ENCODE assay signal across 14 cellular contexts in genomic region chr11:65660038-65660437, GRCh38. TPM values are rescaled to one million over a fixed set of nuclear protein-coding genes. Genes with fewer than 3 reads are reported as not detected.
DNase-seq lines count a peak whose midpoint lies in the region; ATAC-seq lines count a peak whose summit lies in the region.
"Had no signal": no experiment of that assay in that cellular context is flagged by ENCODE, and none has a peak within 500 bp of the region (broad histone marks: within the 10 kb centered on the region; RNA-seq: fewer than 3 reads in every experiment).

No MANE protein-coding gene starts in this region.

- no peaks in the 10 kb centered on the region for H3K27me3 Mint-ChIP-seq in activated CD8-positive, alpha-beta T cell treated with anti-CD3 and anti-CD28 coated beads, Interleukin-2, amount 10 ng/mL, durations not matched to agents 7 days and 5 days (ENCODE audit: low read depth)
- no peaks in the 10 kb centered on the region for H3K27me3 Mint-ChIP-seq in naive thymus-derived CD8-positive, alpha-beta T cell

- H3K9me3 Mint-ChIP-seq in activated CD8-positive, alpha-beta T cell treated with anti-CD3 and anti-CD28 coated beads, Interleukin-2, amount 10 ng/mL, durations not matched to agents 7 days and 5 days (ENCODE audit: insufficient read depth) = no peaks in the 10 kb centered on the region
- no peaks in the 10 kb centered on the region for H3K9me3 Mint-ChIP-seq in naive thymus-derived CD8-positive, alpha-beta T cell
- H3K9me3 Mint-ChIP-seq: HFFc6 had no signal

- H3K4me3 ChIP-seq in GM23248 = no peak overlapping the region
- H3K4me3 ChIP-seq: upper lobe of left lung had no signal

- peaks cover 44% of the 10 kb centered on the region for H3F3A ChIP-seq in GM23248 (ENCODE audit: insufficient read depth)

- DNase-seq in GM23248 (no peak), dermis blood vessel endothelial cell (no peak), NCI-H2029 (lab: John Stamatoyannopoulos, UW) (no peak)
- DNase-seq in activated CD8-positive, alpha-beta T cell treated with anti-CD3 and anti-CD28 coated beads, Interleukin-2, amount 10 ng/mL, durations not matched to agents 7 days and 5 days = no peak
- DNase-seq in naive thymus-derived CD8-positive, alpha-beta T cell = no peak
- DNase-seq: glutamatergic neuron, HFFc6, IMR-90, left colon, NCI-H1105 treated with DMSO at 0.1 percent for 48 hours, NCI-H524, T1000 had no signal

- H3K36me3 ChIP-seq in GM23248 (ENCODE audit: low read depth) = peaks cover 44% of the 10 kb centered on the region; the same call in 1 of the 2 replicates

- WGBS in GM23248 (ENCODE audit: low coverage in 1 of 2, low lambda C conversion rate in 2 of 2, missing lambda C conversion rate in 2 of 2), 2 experiments = 89 to 92% methylated on average over 9 of the region's 9 CpGs

- POLR2A ChIA-PET in activated CD8-positive, alpha-beta T cell treated with anti-CD3 and anti-CD28 coated beads, Interleukin-2, amount 10 ng/mL, durations not matched to agents 7 days and 5 days (lab: Charles Lee) = interaction anchor here (1.8 kb wide), 1 partner anchor 22 kb away, joined by 5 read pairs; the partner anchor contains the start of gene SIPA1
- POLR2A ChIA-PET in naive thymus-derived CD8-positive, alpha-beta T cell (lab: Charles Lee) = interaction anchor here (0.7 to 34.7 kb wide), 3 partner anchors 9 to 1857 kb away, joined by 3 to 1068 read pairs (median 130); partner anchors contain the start of genes MAP3K11, PCNX3 and SIPA1

- H3K4me1 Mint-ChIP-seq in activated CD8-positive, alpha-beta T cell treated with anti-CD3 and anti-CD28 coated beads, Interleukin-2, amount 10 ng/mL, durations not matched to agents 7 days and 5 days (ENCODE audit: low read depth) = peaks cover 35% of the 10 kb centered on the region
- peaks cover 25 to 60% (median 51%) of the 10 kb centered on the region in 4 donors for H3K4me1 Mint-ChIP-seq in naive thymus-derived CD8-positive, alpha-beta T cell

- CTCF ChIA-PET in activated CD8-positive, alpha-beta T cell treated with anti-CD3 and anti-CD28 coated beads, Interleukin-2, amount 10 ng/mL, durations not matched to agents 7 days and 5 days (lab: Charles Lee) = interaction anchor here (1.3 kb wide), 1 partner anchor 34 kb away, joined by 4 read pairs; no protein-coding TSS in a partner anchor

- no peaks in the 10 kb centered on the region for H3K27me3 ChIP-seq in GM23248 (replicated peaks; ENCODE audit: insufficient read depth)
- H3K27me3 ChIP-seq: upper lobe of left lung had no signal

- H3K9me3 ChIP-seq in GM23248 (ENCODE audit: low read depth) = no peaks in the 10 kb centered on the region
- H3K9me3 ChIP-seq: upper lobe of left lung had no signal

- in situ Hi-C loops in GM23248 (cut with MboI) = no loop called here

- H3K27ac ChIP-seq in GM23248 = no peak overlapping the region

- no peaks in the 10 kb centered on the region for H3K9me2 ChIP-seq in GM23248 (ENCODE audit: insufficient read depth)

- H3K36me3 Mint-ChIP-seq in activated CD8-positive, alpha-beta T cell treated with anti-CD3 and anti-CD28 coated beads, Interleukin-2, amount 10 ng/mL, durations not matched to agents 7 days and 5 days (ENCODE audit: low read depth) = peaks cover 59% of the 10 kb centered on the region
- peaks cover 0 to 59% (median 23%) of the 10 kb centered on the region in 3 donors for H3K36me3 Mint-ChIP-seq in naive thymus-derived CD8-positive, alpha-beta T cell

- H3K9ac ChIP-seq in GM23248 = 0 out of 2 replicates have a peak overlapping the region, but pooled peaks have one; percentile 16

- H3K79me2 ChIP-seq in GM23248 (ENCODE audit: insufficient read depth) = peaks cover 67% of the 10 kb centered on the region

- peak overlapping the region; percentile 13 for H3K27ac Mint-ChIP-seq in activated CD8-positive, alpha-beta T cell treated with anti-CD3 and anti-CD28 coated beads, Interleukin-2, amount 10 ng/mL, durations not matched to agents 7 days and 5 days
- H3K27ac Mint-ChIP-seq in naive thymus-derived CD8-positive, alpha-beta T cell = peak overlapping the region; percentile 51 to 93 (median 78)
- H3K27ac Mint-ChIP-seq: HFFc6 had no signal

- H3K4me2 ChIP-seq in GM23248 (ENCODE audit: unreplicated experiment) = no peak overlapping the region

- H3K4me1 ChIP-seq in GM23248 (ENCODE audit: insufficient read depth) = peaks cover 10% of the 10 kb centered on the region

- no peak overlapping the region for H3K4me3 Mint-ChIP-seq in activated CD8-positive, alpha-beta T cell treated with anti-CD3 and anti-CD28 coated beads, Interleukin-2, amount 10 ng/mL, durations not matched to agents 7 days and 5 days
- peak overlapping the region in 8 of 10 donors; percentile 13 to 79 (median 51) for H3K4me3 Mint-ChIP-seq in naive thymus-derived CD8-positive, alpha-beta T cell
- H3K4me3 Mint-ChIP-seq: HFFc6 had no signal

- no peak overlapping the region for H2AFZ ChIP-seq in GM23248

- no peak for ATAC-seq in activated CD8-positive, alpha-beta T cell treated with anti-CD3 and anti-CD28 coated beads, Interleukin-2, amount 10 ng/mL, durations not matched to agents 7 days and 5 days
- ATAC-seq in naive thymus-derived CD8-positive, alpha-beta T cell = no peak
- no peak for ATAC-seq in HG02970 (IDR thresholded peaks at IDR 0.05; ENCODE audit: low FRiP score, unreplicated experiment)
- ATAC-seq: left colon had no signal

- no peaks in the 10 kb centered on the region for H4K20me1 ChIP-seq in GM23248 (ENCODE audit: insufficient read depth)

RNA-seq across cellular contexts. Expression of gene RELA, which starts 2.7 kb away (rescaled TPM):
- 38.4 and 45.1 TPM in 2 replicates for total RNA-seq in GM23248 (2014; rRNA removed; shearing (Covaris generic))
- 67.8 and 74.3 TPM in 2 replicates for polyA plus RNA-seq in GM23248 (2016; fragmentation: Nextera tagmentation; extraction: Ambion mirVana)
- total RNA-seq in activated CD8-positive, alpha-beta T cell treated with anti-CD3 and anti-CD28 coated beads, Interleukin-2, amount 10 ng/mL, durations not matched to agents 7 days and 5 days = 10 to 100 TPM; 72.5 to 82.4 TPM
- 100 to 1,000 TPM; 175 to 184 TPM for total RNA-seq in naive thymus-derived CD8-positive, alpha-beta T cell
- 10 to 100 TPM; 38.4 to 69.8 (median 56.6) TPM for polyA plus RNA-seq in naive thymus-derived CD8-positive, alpha-beta T cell
- 17.3 and 17.7 TPM in 2 replicates for total RNA-seq in dermis blood vessel endothelial cell

RNA-seq across cellular contexts. Expression of gene SIPA1, which starts 22.1 kb away (rescaled TPM):
- 15.9 and 16.6 TPM in 2 replicates for total RNA-seq in GM23248 (2014; rRNA removed; shearing (Covaris generic))
- 10.8 and 13.0 TPM in 2 replicates for polyA plus RNA-seq in GM23248 (2016; fragmentation: Nextera tagmentation; extraction: Ambion mirVana)
- 100 to 1,000 TPM; 245 to 274 TPM for total RNA-seq in activated CD8-positive, alpha-beta T cell treated with anti-CD3 and anti-CD28 coated beads, Interleukin-2, amount 10 ng/mL, durations not matched to agents 7 days and 5 days
- 100 to 1,000 TPM; 155 to 157 TPM for total RNA-seq in naive thymus-derived CD8-positive, alpha-beta T cell
- 100 to 1,000 TPM; 118 to 238 (median 140) TPM for polyA plus RNA-seq in naive thymus-derived CD8-positive, alpha-beta T cell
- 72.2 and 102 TPM in 2 replicates for total RNA-seq in dermis blood vessel endothelial cell

RNA-seq across cellular contexts. Expression of gene PCNX3, which starts 44.5 kb away (rescaled TPM):
- 23.5 and 30.2 TPM in 2 replicates for total RNA-seq in GM23248 (2014; rRNA removed; shearing (Covaris generic))
- polyA plus RNA-seq in GM23248 (2016; fragmentation: Nextera tagmentation; extraction: Ambion mirVana) = 8.1 and 8.6 TPM in 2 replicates
- total RNA-seq in activated CD8-positive, alpha-beta T cell treated with anti-CD3 and anti-CD28 coated beads, Interleukin-2, amount 10 ng/mL, durations not matched to agents 7 days and 5 days = 10 to 100 TPM; 50.1 to 54.8 TPM
- total RNA-seq in naive thymus-derived CD8-positive, alpha-beta T cell = 10 to 100 TPM; 57.4 to 64.2 TPM
- polyA plus RNA-seq in naive thymus-derived CD8-positive, alpha-beta T cell = 1 to 10 TPM in 2 of 3 donors, under 1 TPM in 1; 0.96 to 6.5 (median 2.2) TPM
- total RNA-seq in dermis blood vessel endothelial cell = 18.0 and 34.8 TPM in 2 replicates

RNA-seq across cellular contexts. Expression of gene MAP3K11, which starts 46.0 kb away (rescaled TPM):
- 17.6 and 24.7 TPM in 2 replicates for total RNA-seq in GM23248 (2014; rRNA removed; shearing (Covaris generic))
- 9.5 and 10.6 TPM in 2 replicates for polyA plus RNA-seq in GM23248 (2016; fragmentation: Nextera tagmentation; extraction: Ambion mirVana)
- 10 to 100 TPM; 56.7 to 66.5 TPM for total RNA-seq in activated CD8-positive, alpha-beta T cell treated with anti-CD3 and anti-CD28 coated beads, Interleukin-2, amount 10 ng/mL, durations not matched to agents 7 days and 5 days
- 10 to 100 TPM; 61.6 to 66.3 TPM for total RNA-seq in naive thymus-derived CD8-positive, alpha-beta T cell
- 10 to 100 TPM in 2 of 3 donors, 1 to 10 TPM in 1; 8.7 to 20.5 (median 12.7) TPM for polyA plus RNA-seq in naive thymus-derived CD8-positive, alpha-beta T cell
- 118 and 171 TPM in 2 replicates for total RNA-seq in dermis blood vessel endothelial cell

RNA-seq across cellular contexts. Expression of gene KAT5, which starts 52.0 kb away (rescaled TPM):
- total RNA-seq in GM23248 (2014; rRNA removed; shearing (Covaris generic)) = 36.6 and 47.4 TPM in 2 replicates
- polyA plus RNA-seq in GM23248 (2016; fragmentation: Nextera tagmentation; extraction: Ambion mirVana) = 28.8 and 29.5 TPM in 2 replicates
- 10 to 100 TPM; 63.2 to 68.7 TPM for total RNA-seq in activated CD8-positive, alpha-beta T cell treated with anti-CD3 and anti-CD28 coated beads, Interleukin-2, amount 10 ng/mL, durations not matched to agents 7 days and 5 days
- 100 to 1,000 TPM; 105 to 125 TPM for total RNA-seq in naive thymus-derived CD8-positive, alpha-beta T cell
- 10 to 100 TPM; 38.0 to 57.3 (median 54.0) TPM for polyA plus RNA-seq in naive thymus-derived CD8-positive, alpha-beta T cell
- 35.7 and 38.5 TPM in 2 replicates for total RNA-seq in dermis blood vessel endothelial cell
